14 cellular contexts compared by ENCODE assay signal in genomic region chr2:5145801-5146200, GRCh38.
DNase-seq lines count a peak whose midpoint lies in the region; ATAC-seq and TF ChIP-seq lines count a peak whose summit lies in the region.
"Had no signal": no experiment of that assay in that cellular context is flagged by ENCODE, and none has a peak within 500 bp of the region (broad histone marks: within the 10 kb centered on the region; RNA-seq: fewer than 3 reads in every experiment).

No MANE protein-coding gene starts in this region.

- no peak for TF ChIP-seq CTCF in epithelial cell of proximal tubule (conservative IDR thresholded peaks at IDR 0.05; ENCODE audit: low read depth, low read length)

- ATAC-seq in GM18511 (IDR thresholded peaks at IDR 0.05; ENCODE audit: unreplicated experiment) (no peak), HG03432 (IDR thresholded peaks at IDR 0.05; ENCODE audit: unreplicated experiment) (no peak)
- ATAC-seq: GM12878 had no signal

- in situ Hi-C loops in Caki2 (cut with HindIII; ENCODE audit: low pct_unique_long_range_greater_than_20kb, low sequenced_read_pairs): no loop called here

- no peak overlapping the region for H3K4me3 ChIP-seq in epithelial cell of proximal tubule (ENCODE audit: low read depth, low read length)
- H3K4me3 ChIP-seq: GM12878 had no signal

- DNase-seq in Caki2 (ENCODE audit: low read depth): peak; percentile 66
- DNase-seq in epithelial cell of proximal tubule (ENCODE audit: low read depth): peak; percentile 54
- peak; percentile 72 for DNase-seq in kidney tubule cell (ENCODE audit: low spot score)
- no peak for DNase-seq in stimulated activated naive CD4-positive, alpha-beta T cell treated with Interleukin-2 at 50 U/mL for 16 hours (lab: John Stamatoyannopoulos, UW)
- DNase-seq: AML-193; Caco-2; CD4-positive, alpha-beta T cell; DMS153; DND-41; EL; H9 had no signal
